In genomic region chr16:67459858-67460144, GRCh38 we compare ENCODE assay signal across 17 cellular contexts. TPM values are rescaled to one million over a fixed set of nuclear protein-coding genes. Genes with fewer than 3 reads are reported as not detected.
DNase-seq lines count a peak whose midpoint lies in the region; ATAC-seq, FAIRE-seq and TF ChIP-seq lines count a peak whose summit lies in the region.
"Had no signal": no experiment of that assay in that cellular context is flagged by ENCODE, and none has a peak within 500 bp of the region (broad histone marks: within the 10 kb centered on the region; RNA-seq: fewer than 3 reads in every experiment).

No MANE protein-coding gene starts in this region.

- H3K4me3 ChIP-seq in K562 = no peak overlapping the region
- H3K4me3 ChIP-seq in heart right ventricle = no peak overlapping the region
- no peak overlapping the region for H3K4me3 ChIP-seq in neutrophil (ENCODE audit: low read depth in 1 of 2, low read length in 1 of 2)
- no peak overlapping the region for H3K4me3 ChIP-seq in tibial nerve

- CTCF ChIA-PET in K562 (lab: Yijun Ruan, JAX; ENCODE audit: low intra/inter-chr PET ratio) = no interaction called here

- H3K9me1 ChIP-seq in K562 (ENCODE audit: control insufficient read depth, insufficient read depth, low read length) = peaks cover 21% of the 10 kb centered on the region

- no peak overlapping the region for H3K27ac Mint-ChIP-seq in natural killer cell treated with Interleukin-12 subunit alpha and Interleukin-12 subunit beta and Interleukin-15 and Interleukin-18, amount 100 ng/mL, for 72 hours

- H3K4me1 Mint-ChIP-seq in natural killer cell treated with Interleukin-12 subunit alpha and Interleukin-12 subunit beta and Interleukin-15 and Interleukin-18, amount 100 ng/mL, for 72 hours (ENCODE audit: low read depth in 2 of 2) = peaks cover 14 to 45% of the 10 kb centered on the region in 2 donors

- peaks cover 36% of the 10 kb centered on the region for H3K79me2 ChIP-seq in K562 (ENCODE audit: control insufficient read depth, insufficient read depth, low read length)

- POLR2A ChIA-PET in K562 (lab: Yijun Ruan, JAX) = interaction anchor here (0.6 to 1.3 kb wide), 4 partner anchors 8 to 135 kb away, joined by 3 to 6 read pairs (median 4); no protein-coding TSS in a partner anchor

- no peak overlapping the region for H3K4me3 Mint-ChIP-seq in natural killer cell treated with Interleukin-12 subunit alpha and Interleukin-12 subunit beta and Interleukin-15 and Interleukin-18, amount 100 ng/mL, for 72 hours
- H3K4me3 Mint-ChIP-seq: neural crest cell had no signal

- no peak for TF ChIP-seq CTCF in K562 (IDR thresholded peaks at IDR 0.05 in 2 of 3, conservative IDR thresholded peaks at IDR 0.05 in 1 of 3; ENCODE audit: insufficient read depth in 2 of 3, low read depth in 1 of 3, low read length in 3 of 3)
- TF ChIP-seq CTCF in heart right ventricle (IDR thresholded peaks at IDR 0.05) = no peak
- no peak for TF ChIP-seq CTCF in neutrophil (IDR thresholded peaks at IDR 0.05)
- no peak for TF ChIP-seq CTCF in tibial nerve (IDR thresholded peaks at IDR 0.05)

- BruUV-seq in K562 (replicated peaks; lab: Mats Ljungman, UMichigan) = no TSS peak

- peak overlapping the region; percentile 52; the same call in 1 of the 2 replicates for H3K4me2 ChIP-seq in K562 (ENCODE audit: insufficient read depth, low read length)

- no peak for FAIRE-seq in K562 (lab: Jason Lieb, UNC)
- FAIRE-seq: GM12891, keratinocyte had no signal

- H4K20me1 ChIP-seq in K562 (replicated peaks; ENCODE audit: control insufficient read depth, insufficient read depth, low read length) = peaks cover 47% of the 10 kb centered on the region

- WGBS in K562 (ENCODE audit: insufficient coverage, low coverage, missing lambda C conversion rate) = 18% methylated on average over 3 of the region's 3 CpGs
- WGBS in heart right ventricle, 2 donors = 53 to 55% methylated on average over 3 of the region's 3 CpGs
- WGBS in tibial nerve, 2 donors = 17 to 42% methylated on average over 2 to 3 of the region's 3 CpGs

- H3K27me3 ChIP-seq in K562 (ENCODE audit: control insufficient read depth in 2 of 2, insufficient read depth in 2 of 2, low read length in 2 of 2) (no peaks in the 10 kb centered on the region), heart right ventricle (no peaks in the 10 kb centered on the region), neutrophil (no peaks in the 10 kb centered on the region), tibial nerve (no peaks in the 10 kb centered on the region)
- H3K27me3 ChIP-seq: BE2C had no signal

- no peak for TF ChIP-seq RAD21 in K562 (CRISPR knock-in tag; conservative IDR thresholded peaks at IDR 0.05 in 1 of 2, IDR thresholded peaks at IDR 0.05 in 1 of 2)

- H3K36me3 ChIP-seq in K562 (ENCODE audit: control insufficient read depth, insufficient read depth, low read length) = peaks cover 28% of the 10 kb centered on the region; the same call in 2 of the 3 replicates
- H3K36me3 ChIP-seq in heart right ventricle = peaks cover 0 to 29% (median 0%) of the 10 kb centered on the region in 9 donors
- peaks cover 88% of the 10 kb centered on the region for H3K36me3 ChIP-seq in neutrophil
- H3K36me3 ChIP-seq in tibial nerve = no peaks in the 10 kb centered on the region
- H3K36me3 ChIP-seq: BE2C had no signal

- TF ChIP-seq EP300 in K562 (IDR thresholded peaks at IDR 0.05; ENCODE audit: low read length) (no peak), tibial nerve (IDR thresholded peaks at IDR 0.05) (peak in 1 of 2 donors; percentile 62)

- H3K9ac ChIP-seq in K562 (ENCODE audit: insufficient read depth in 1 of 2, low read depth in 2 of 2, low read length in 2 of 2) = peak overlapping the region; percentile 7 to 85; a peak in 3 of 4 replicates

- H2AFZ ChIP-seq in K562 (ENCODE audit: low read depth, low read length) = no peak overlapping the region

- in situ Hi-C loops in K562 (cut with MboI) = no loop called here

- no peaks in the 10 kb centered on the region for H3K27me3 Mint-ChIP-seq in natural killer cell treated with Interleukin-12 subunit alpha and Interleukin-12 subunit beta and Interleukin-15 and Interleukin-18, amount 100 ng/mL, for 72 hours

- ATAC-seq in K562 (peak; percentile 54), heart right ventricle (peak; percentile 7 to 72 (median 32))
- no peak for ATAC-seq in natural killer cell treated with Interleukin-12 subunit alpha and Interleukin-12 subunit beta and Interleukin-15 and Interleukin-18, amount 100 ng/mL, for 72 hours
- ATAC-seq: PC-3 had no signal

- H3K36me3 Mint-ChIP-seq in natural killer cell treated with Interleukin-12 subunit alpha and Interleukin-12 subunit beta and Interleukin-15 and Interleukin-18, amount 100 ng/mL, for 72 hours = no peaks in the 10 kb centered on the region

- H3K27ac ChIP-seq in K562 (ENCODE audit: extremely low read depth, low read depth, low read length) = peak overlapping the region; percentile 15; the same call in 2 of the 3 replicates
- H3K27ac ChIP-seq in heart right ventricle = peak overlapping the region; percentile 44 to 87 (median 74)
- H3K27ac ChIP-seq in neutrophil = peak overlapping the region; percentile 35
- H3K27ac ChIP-seq in tibial nerve = peak overlapping the region; percentile 23 to 81 (median 78)

- no peaks in the 10 kb centered on the region for H3K9me3 ChIP-seq in K562 (replicated peaks; ENCODE audit: control insufficient read depth, insufficient read depth, low read depth, low read length)
- no peaks in the 10 kb centered on the region for H3K9me3 ChIP-seq in heart right ventricle
- H3K9me3 ChIP-seq in neutrophil = no peaks in the 10 kb centered on the region
- H3K9me3 ChIP-seq in tibial nerve = no peaks in the 10 kb centered on the region
- H3K9me3 ChIP-seq: BE2C had no signal

- DNase-seq in K562 (ENCODE audit: extremely low read depth in 1 of 4, low spot score in 3 of 4) (no peak), heart right ventricle (no peak), tibial nerve (ENCODE audit: low spot score in 2 of 2) (peak in 1 of 2 donors; percentile 40), NOMO-1 treated with dmso at 0.1 percent for 144 hours (lab: John Stamatoyannopoulos, UW; ENCODE audit: unreplicated experiment) (no peak), GDM1 (lab: John Stamatoyannopoulos, UW) (no peak), NCI-H82 (lab: John Stamatoyannopoulos, UW) (no peak)
- no peak for DNase-seq in natural killer cell treated with Interleukin-12 subunit alpha and Interleukin-12 subunit beta and Interleukin-15 and Interleukin-18, amount 100 ng/mL, for 72 hours (ENCODE audit: low spot score)
- DNase-seq: activated T-cell treated with anti-CD3 and anti-CD28 coated beads for 4 hours; BE2C; effector CD8-positive, alpha-beta T cell; NCI-H1105; PC-3 had no signal

- no peaks in the 10 kb centered on the region for H3K9me3 Mint-ChIP-seq in natural killer cell treated with Interleukin-12 subunit alpha and Interleukin-12 subunit beta and Interleukin-15 and Interleukin-18, amount 100 ng/mL, for 72 hours
- H3K9me3 Mint-ChIP-seq: neural crest cell had no signal

- peaks cover 26 to 46% of the 10 kb centered on the region in 2 experiments for H3K4me1 ChIP-seq in K562 (replicated peaks in 1 of 2; ENCODE audit: control insufficient read depth in 2 of 2, insufficient read depth in 2 of 2, low read length in 2 of 2)
- peaks cover 45 to 93% (median 82%) of the 10 kb centered on the region in 9 donors for H3K4me1 ChIP-seq in heart right ventricle
- peaks cover 9 to 25% of the 10 kb centered on the region in 2 experiments for H3K4me1 ChIP-seq in neutrophil (ENCODE audit: control insufficient read depth in 1 of 2, insufficient read depth in 1 of 2, low read depth in 1 of 2, low read length in 1 of 2)
- H3K4me1 ChIP-seq in tibial nerve = peaks cover 8 to 93% (median 73%) of the 10 kb centered on the region in 4 donors
- H3K4me1 ChIP-seq: BE2C had no signal

- intact Hi-C loops in K562 (cut with micrococcal nuclease) = loop anchor here (10.0 kb wide), 1 partner anchor 505 kb away; no protein-coding TSS in a partner anchor
- intact Hi-C loops in heart right ventricle (cut with DNase I) = loop anchor here in 6 of 10 donors (5.0 to 10.0 kb wide), 3 partner anchors 32 to 95 kb away; no protein-coding TSS in a partner anchor

- TF ChIP-seq POLR2A in K562 (conservative IDR thresholded peaks at IDR 0.05) = no peak
- TF ChIP-seq POLR2A in tibial nerve (IDR thresholded peaks at IDR 0.05) = no peak

RNA-seq across cellular contexts. Expression of gene ATP6V0D1, which starts 21.2 kb away (rescaled TPM):
- 30.0 and 74.0 TPM in 2 replicates for total RNA-seq in K562 (2011; cell fraction: chromatin; rRNA removed; ENCODE audit: low replicate concordance)
- total RNA-seq in K562 (2011; cell fraction: nucleolus; rRNA removed) = 56.4 and 56.6 TPM in 2 replicates
- total RNA-seq in K562 (2011; cell fraction: nucleoplasm; rRNA removed) = 38.9 and 42.7 TPM in 2 replicates
- 45.6 and 54.5 TPM in 2 replicates for total RNA-seq in K562 (2014; rRNA removed)
- 22.0 and 30.6 TPM in 2 replicates for total RNA-seq in K562 (2014; rRNA removed; fragmentation: Illumina TruSeq; extraction: Trizol)
- total RNA-seq in K562 (2015; rRNA removed; fragmentation: Illumina TruSeq; extraction: Trizol) = 51.8 and 53.5 TPM in 2 replicates
- total RNA-seq in K562 (2021) = 61.3 and 61.5 TPM in 2 replicates
- polyA plus RNA-seq in K562 (2011; rRNA removed) = 48.2 and 51.5 TPM in 2 replicates
- polyA plus RNA-seq in K562 (2011; cell fraction: cytosol; rRNA removed) = 97.2 and 146 TPM in 2 replicates
- polyA plus RNA-seq in K562 (2011; cell fraction: nucleus; rRNA removed) = 52.3 and 67.8 TPM in 2 replicates
- 84.3 and 116 TPM in 2 replicates for polyA plus RNA-seq in K562 (2012)
- polyA plus RNA-seq in K562 (2014; fragmentation: Illumina TruSeq; extraction: Trizol) = 64.9 and 69.7 TPM in 2 replicates
- 10 to 100 TPM; 23.2 to 40.7 TPM for polyA plus RNA-seq in K562 (2014; fragmentation: Nextera tagmentation; extraction: Ambion mirVana)
- 33.9 and 37.3 TPM in 2 replicates for polyA plus RNA-seq in K562 (2014; rRNA removed)
- 45.3 and 118 TPM in 2 replicates for polyA minus RNA-seq in K562 (2011; rRNA and poly(A)+ RNA removed)
- 61.6 and 78.2 TPM in 2 replicates for polyA minus RNA-seq in K562 (2011; cell fraction: cytosol; rRNA and poly(A)+ RNA removed)
- polyA minus RNA-seq in K562 (2011; cell fraction: nucleus; rRNA and poly(A)+ RNA removed) = 17.6 and 17.7 TPM in 2 replicates
- 10 to 100 TPM; 57.4 to 84.7 (median 67.5) TPM for total RNA-seq in heart right ventricle
- polyA plus RNA-seq in heart right ventricle = 10 to 100 TPM; 12.8 to 73.3 TPM
- total RNA-seq in tibial nerve = 100 to 1,000 TPM in 1 of 4 donors, 10 to 100 TPM in 3; 55.1 to 113 (median 73.7) TPM
- total RNA-seq in natural killer cell treated with Interleukin-12 subunit alpha and Interleukin-12 subunit beta and Interleukin-15 and Interleukin-18, amount 100 ng/mL, for 72 hours = 10 to 100 TPM; 66.9 to 85.5 TPM

RNA-seq across cellular contexts. Expression of gene AGRP, which starts 23.5 kb away (rescaled TPM):
- not detected in 2 replicates for total RNA-seq in K562 (2011; cell fraction: chromatin; rRNA removed; ENCODE audit: low replicate concordance)
- not detected in 2 replicates for total RNA-seq in K562 (2011; cell fraction: nucleolus; rRNA removed)
- total RNA-seq in K562 (2011; cell fraction: nucleoplasm; rRNA removed) = not detected in 2 replicates
- total RNA-seq in K562 (2014; rRNA removed) (not detected in 2 replicates), K562 (2014; rRNA removed; fragmentation: Illumina TruSeq; extraction: Trizol) (not detected in 2 replicates), K562 (2015; rRNA removed; fragmentation: Illumina TruSeq; extraction: Trizol) (not detected in 2 replicates), K562 (2021) (not detected in 2 replicates), heart right ventricle (not detected), tibial nerve (not detected)
- polyA plus RNA-seq in K562 (2011; rRNA removed) (not detected in 2 replicates), K562 (2014; fragmentation: Illumina TruSeq; extraction: Trizol) (not detected in 2 replicates), K562 (2014; fragmentation: Nextera tagmentation; extraction: Ambion mirVana) (not detected), K562 (2014; rRNA removed) (not detected in 2 replicates), heart right ventricle (under 1 TPM in 1 of 2 donors, not detected in 1; 0.10 TPM)
- polyA plus RNA-seq in K562 (2011; cell fraction: cytosol; rRNA removed) = not detected in 2 replicates
- not detected in 2 replicates for polyA plus RNA-seq in K562 (2011; cell fraction: nucleus; rRNA removed)
- not detected in 2 replicates for polyA plus RNA-seq in K562 (2012)
- polyA minus RNA-seq in K562 (2011; rRNA and poly(A)+ RNA removed) = not detected in 2 replicates
- not detected in 2 replicates for polyA minus RNA-seq in K562 (2011; cell fraction: cytosol; rRNA and poly(A)+ RNA removed)
- polyA minus RNA-seq in K562 (2011; cell fraction: nucleus; rRNA and poly(A)+ RNA removed) = not detected in 2 replicates
- not detected for total RNA-seq in natural killer cell treated with Interleukin-12 subunit alpha and Interleukin-12 subunit beta and Interleukin-15 and Interleukin-18, amount 100 ng/mL, for 72 hours
- total RNA-seq: NCI-H460, neural crest cell, PC-3 had no signal
- polyA plus RNA-seq: keratinocyte had no signal

RNA-seq across cellular contexts. Expression of gene HSD11B2, which starts 28.9 kb away (rescaled TPM):
- total RNA-seq in K562 (2011; cell fraction: chromatin; rRNA removed; ENCODE audit: low replicate concordance) = 3.4 and 5.6 TPM in 2 replicates
- 3.0 and 4.7 TPM in 2 replicates for total RNA-seq in K562 (2011; cell fraction: nucleolus; rRNA removed)
- total RNA-seq in K562 (2011; cell fraction: nucleoplasm; rRNA removed) = 2.4 and 6.9 TPM in 2 replicates
- total RNA-seq in K562 (2014; rRNA removed) = 0.95 and 2.9 TPM in 2 replicates
- total RNA-seq in K562 (2014; rRNA removed; fragmentation: Illumina TruSeq; extraction: Trizol) = 0.22 and 0.55 TPM in 2 replicates
- 0.60 and 0.65 TPM in 2 replicates for total RNA-seq in K562 (2015; rRNA removed; fragmentation: Illumina TruSeq; extraction: Trizol)
- 1.9 and 2.0 TPM in 2 replicates for total RNA-seq in K562 (2021)
- polyA plus RNA-seq in K562 (2011; rRNA removed) = 0.79 and 2.2 TPM in 2 replicates
- polyA plus RNA-seq in K562 (2011; cell fraction: cytosol; rRNA removed) = 1.8 and 2.4 TPM in 2 replicates
- 3.4 and 4.8 TPM in 2 replicates for polyA plus RNA-seq in K562 (2011; cell fraction: nucleus; rRNA removed)
- polyA plus RNA-seq in K562 (2012) = 0.86 and 2.0 TPM in 2 replicates
- polyA plus RNA-seq in K562 (2014; fragmentation: Illumina TruSeq; extraction: Trizol) = 1.4 and 2.7 TPM in 2 replicates
- polyA plus RNA-seq in K562 (2014; fragmentation: Nextera tagmentation; extraction: Ambion mirVana) = under 1 TPM; 0.08 to 0.18 TPM
- 1.4 and 2.2 TPM in 2 replicates for polyA plus RNA-seq in K562 (2014; rRNA removed)
- polyA minus RNA-seq in K562 (2011; rRNA and poly(A)+ RNA removed) = 0.72 and 1.1 TPM in 2 replicates
- 1.9 and 2.9 TPM in 2 replicates for polyA minus RNA-seq in K562 (2011; cell fraction: cytosol; rRNA and poly(A)+ RNA removed)
- polyA minus RNA-seq in K562 (2011; cell fraction: nucleus; rRNA and poly(A)+ RNA removed) = 0.67 and 0.81 TPM in 2 replicates
- total RNA-seq in heart right ventricle = 1 to 10 TPM in 1 of 10 donors, under 1 TPM in 8, not detected in 1; 0.16 to 1.4 (median 0.57) TPM
- polyA plus RNA-seq in heart right ventricle = under 1 TPM; 0.41 to 0.51 TPM
- 1 to 10 TPM in 1 of 4 donors, under 1 TPM in 2, not detected in 1; 0.20 to 2.9 (median 0.60) TPM for total RNA-seq in tibial nerve
- not detected for total RNA-seq in natural killer cell treated with Interleukin-12 subunit alpha and Interleukin-12 subunit beta and Interleukin-15 and Interleukin-18, amount 100 ng/mL, for 72 hours

RNA-seq across cellular contexts. Expression of gene ZDHHC1, which starts 43.5 kb away (rescaled TPM):
- total RNA-seq in K562 (2011; cell fraction: chromatin; rRNA removed; ENCODE audit: low replicate concordance) = not detected in 2 replicates
- total RNA-seq in K562 (2011; cell fraction: nucleolus; rRNA removed) = 0.50 TPM in 1 of 2 replicates, not detected in the other
- not detected in 2 replicates for total RNA-seq in K562 (2011; cell fraction: nucleoplasm; rRNA removed)
- total RNA-seq in K562 (2014; rRNA removed) (0.24 and 0.77 TPM in 2 replicates), K562 (2014; rRNA removed; fragmentation: Illumina TruSeq; extraction: Trizol) (not detected in 2 replicates), K562 (2015; rRNA removed; fragmentation: Illumina TruSeq; extraction: Trizol) (0.36 TPM in 1 of 2 replicates, not detected in the other), K562 (2021) (0.16 TPM in 1 of 2 replicates, not detected in the other), heart right ventricle (1 to 10 TPM; 3.2 to 6.3 (median 4.2) TPM), tibial nerve (10 to 100 TPM; 24.3 to 46.2 (median 32.8) TPM)
- polyA plus RNA-seq in K562 (2011; rRNA removed) (0.06 and 0.07 TPM in 2 replicates), K562 (2014; fragmentation: Illumina TruSeq; extraction: Trizol) (not detected in 2 replicates), K562 (2014; fragmentation: Nextera tagmentation; extraction: Ambion mirVana) (not detected), K562 (2014; rRNA removed) (0.25 TPM in 1 of 2 replicates, not detected in the other), heart right ventricle (1 to 10 TPM; 3.6 to 4.4 TPM)
- polyA plus RNA-seq in K562 (2011; cell fraction: cytosol; rRNA removed) = 0.13 and 0.95 TPM in 2 replicates
- polyA plus RNA-seq in K562 (2011; cell fraction: nucleus; rRNA removed) = 0.28 and 0.43 TPM in 2 replicates
- 0.17 TPM in 1 of 2 replicates, not detected in the other for polyA plus RNA-seq in K562 (2012)
- not detected in 2 replicates for polyA minus RNA-seq in K562 (2011; rRNA and poly(A)+ RNA removed)
- polyA minus RNA-seq in K562 (2011; cell fraction: cytosol; rRNA and poly(A)+ RNA removed) = not detected in 2 replicates
- polyA minus RNA-seq in K562 (2011; cell fraction: nucleus; rRNA and poly(A)+ RNA removed) = 0.54 TPM in 1 of 2 replicates, not detected in the other
- 1 to 10 TPM; 1.6 to 2.0 TPM for total RNA-seq in natural killer cell treated with Interleukin-12 subunit alpha and Interleukin-12 subunit beta and Interleukin-15 and Interleukin-18, amount 100 ng/mL, for 72 hours

Comparison
In these comparisons a context has a peak if more than half of its experiments do, and no peak if none do; other contexts are left out.
1. ATAC-seq: peak in K562 (single experiment) and heart right ventricle (8 of 8); none in natural killer cell treated with Interleukin-12 subunit alpha and Interleukin-12 subunit beta and Interleukin-15 and Interleukin-18, amount 100 ng/mL, for 72 hours (0 of 2).
2. H3K27ac ChIP-seq: peak in every context shown above with its lines; median percentile 78 in tibial nerve; 74 in heart right ventricle; 35 in neutrophil; 15 in K562.